In genomic region chr9:19785230-19785629, GRCh38 we compare ENCODE assay signal across 25 cellular contexts. TPM values are rescaled to one million over a fixed set of nuclear protein-coding genes. Genes with fewer than 3 reads are reported as not detected.
"Had no signal": no experiment of that assay in that cellular context is flagged by ENCODE, and none has a peak within 500 bp of the region (broad histone marks: within the 10 kb centered on the region; RNA-seq: fewer than 3 reads in every experiment).

No MANE protein-coding gene starts in this region.

- H3K4me1 Mint-ChIP-seq: activated naive CD8-positive, alpha-beta T cell treated with anti-CD3 and anti-CD28 coated beads, Interleukin-2, amount 10 ng/mL, durations not matched to agents 7 days and 5 days; memory B cell; T-helper 17 cell had no signal

- DNase-seq: activated CD4-positive, alpha-beta T cell treated with anti-CD3 and anti-CD28 coated beads for 4 hours; activated CD4-positive, alpha-beta T cell treated with anti-CD3 and anti-CD28 coated beads, Interleukin-2, amount 50 U/mL, for 48 hours; activated CD4-positive, CD25-positive, alpha-beta regulatory T cell; activated effector memory CD4-positive, alpha-beta T cell treated with Interleukin-2 at 50 U/mL for 16 hours; activated naive CD4-positive, alpha-beta T cell treated with anti-CD3 and anti-CD28 coated beads for 36 hours; activated naive CD8-positive, alpha-beta T cell treated with anti-CD3 and anti-CD28 coated beads, Interleukin-2, amount 10 ng/mL, durations not matched to agents 7 days and 5 days; activated T-cell treated with anti-CD3 and anti-CD28 coated beads, Interleukin-2, amount 50 U/mL, for 48 hours; amniotic stem cell; dermis blood vessel endothelial cell; effector memory CD4-positive, alpha-beta T cell; foreskin keratinocyte; mucosa of descending colon; naive B cell; spleen; stimulated activated CD4-positive, alpha-beta T cell treated with anti-CD3 and anti-CD28 coated beads, Interleukin-4, amount 100 ng/mL, for 1 hour; stimulated activated naive CD4-positive, alpha-beta T cell; T-helper 17 cell; thyroid gland had no signal

- H3K27ac Mint-ChIP-seq: activated naive CD4-positive, alpha-beta T cell treated with anti-CD3 and anti-CD28 coated beads for 36 hours; activated naive CD8-positive, alpha-beta T cell treated with anti-CD3 and anti-CD28 coated beads, Interleukin-2, amount 10 ng/mL, durations not matched to agents 7 days and 5 days; memory B cell; naive B cell; progenitor cell of endocrine pancreas; T-helper 17 cell had no signal

- H3K4me3 Mint-ChIP-seq: activated naive CD4-positive, alpha-beta T cell treated with anti-CD3 and anti-CD28 coated beads for 36 hours; activated naive CD8-positive, alpha-beta T cell treated with anti-CD3 and anti-CD28 coated beads, Interleukin-2, amount 10 ng/mL, durations not matched to agents 7 days and 5 days; memory B cell; naive B cell; neural crest cell; T-helper 17 cell had no signal

- H3K79me2 ChIP-seq: hepatocyte had no signal

- H3K27me3 ChIP-seq: thyroid gland had no signal

- H3K4me1 ChIP-seq: foreskin keratinocyte had no signal

- H3K9me3 Mint-ChIP-seq: activated naive CD4-positive, alpha-beta T cell treated with anti-CD3 and anti-CD28 coated beads for 36 hours; activated naive CD8-positive, alpha-beta T cell treated with anti-CD3 and anti-CD28 coated beads, Interleukin-2, amount 10 ng/mL, durations not matched to agents 7 days and 5 days; memory B cell; naive B cell; neural crest cell had no signal

- H3K4me2 ChIP-seq: hepatocyte had no signal

- H3K4me3 ChIP-seq: hepatocyte, mucosa of descending colon, spleen, thyroid gland had no signal

- H3K9me3 ChIP-seq: mucosa of descending colon, spleen, thyroid gland had no signal

- H3K27me3 Mint-ChIP-seq: memory B cell had no signal

- H3K27ac ChIP-seq: foreskin keratinocyte, hepatocyte, spleen, thyroid gland had no signal

- H3K36me3 ChIP-seq: spleen, thyroid gland had no signal

- H2AFZ ChIP-seq: hepatocyte had no signal

- H3K36me3 Mint-ChIP-seq: activated naive CD8-positive, alpha-beta T cell treated with anti-CD3 and anti-CD28 coated beads, Interleukin-2, amount 10 ng/mL, durations not matched to agents 7 days and 5 days; memory B cell; naive B cell had no signal

RNA-seq across cellular contexts. Expression of gene SLC24A2, which starts 3.6 kb away (rescaled TPM):
- total RNA-seq: activated CD8-positive, alpha-beta memory T cell treated with anti-CD3 and anti-CD28 coated beads for 36 hours; activated naive CD4-positive, alpha-beta T cell treated with anti-CD3 and anti-CD28 coated beads for 36 hours; activated naive CD8-positive, alpha-beta T cell treated with anti-CD3 and anti-CD28 coated beads, Interleukin-2, amount 10 ng/mL, durations not matched to agents 7 days and 5 days; dermis blood vessel endothelial cell; foreskin keratinocyte; omental fat pad; spleen; T-helper 17 cell; thyroid gland had no signal
- polyA plus RNA-seq: esophagus, foreskin keratinocyte had no signal
